Comparison of ENCODE assay signal across 18 cellular contexts in genomic region chr7:98621573-98622482, GRCh38. TPM values are rescaled to one million over a fixed set of nuclear protein-coding genes. Genes with fewer than 3 reads are reported as not detected.
DNase-seq lines count a peak whose midpoint lies in the region; TF ChIP-seq lines count a peak whose summit lies in the region.
"Had no signal": no experiment of that assay in that cellular context is flagged by ENCODE, and none has a peak within 500 bp of the region (broad histone marks: within the 10 kb centered on the region; RNA-seq: fewer than 3 reads in every experiment).

No MANE protein-coding gene starts in this region.

- H3K4me3 Mint-ChIP-seq in brain: peak overlapping the region in 3 of 5 experiments; percentile 0 to 50 (median 30)
- H3K4me3 Mint-ChIP-seq: IgD-negative memory B cell had no signal

- no peak for TF ChIP-seq CTCF in brain (conservative IDR thresholded peaks at IDR 0.05)
- no peak for TF ChIP-seq CTCF in brain microvascular endothelial cell (IDR thresholded peaks at IDR 0.05; ENCODE audit: low read depth, low read length, missing control alignments)

- in situ Hi-C loops in brain microvascular endothelial cell (cut with HindIII; ENCODE audit: low pct_ligation_motif_present, low sequenced_read_pairs): no loop called here

- H4K20me1 ChIP-seq in BLaER1: no peaks in the 10 kb centered on the region

- H3K4me1 Mint-ChIP-seq in brain: peaks cover 52% of the 10 kb centered on the region
- H3K4me1 Mint-ChIP-seq: IgD-negative memory B cell had no signal

- H3K27me3 Mint-ChIP-seq in brain: peaks cover 65% of the 10 kb centered on the region

- H3K36me3 ChIP-seq in BLaER1 (no peaks in the 10 kb centered on the region), brain microvascular endothelial cell (replicated peaks) (no peaks in the 10 kb centered on the region)

- H3K4me3 ChIP-seq in BLaER1 (no peak overlapping the region), brain microvascular endothelial cell (ENCODE audit: low read depth, low read length) (no peak overlapping the region)

- peaks cover 14% of the 10 kb centered on the region for H3K9me3 ChIP-seq in BLaER1

- peaks cover 0 to 6% (median 0%) of the 10 kb centered on the region in 5 experiments for H3K9me3 Mint-ChIP-seq in brain
- H3K9me3 Mint-ChIP-seq: IgD-negative memory B cell had no signal

- peak overlapping the region; percentile 19; the same call in 1 of the 2 replicates for H3K4me2 ChIP-seq in BLaER1

- peaks cover 27% of the 10 kb centered on the region for H3K36me3 Mint-ChIP-seq in brain
- H3K36me3 Mint-ChIP-seq: IgD-negative memory B cell had no signal

- H3K4me1 ChIP-seq in BLaER1: peaks cover 38% of the 10 kb centered on the region

- H3K27me3 ChIP-seq in BLaER1 (no peaks in the 10 kb centered on the region), brain microvascular endothelial cell (replicated peaks) (peaks cover 22% of the 10 kb centered on the region)

- peak; percentile 30 for DNase-seq in LHCN-M2 (ENCODE audit: low read depth)
- peak; percentile 71 for DNase-seq in retina
- DNase-seq in NCI-H1105 treated with DMSO at 0.1 percent for 48 hours (lab: John Stamatoyannopoulos, UW): no peak
- DNase-seq in stimulated activated CD4-positive, alpha-beta T cell treated with anti-CD3 and anti-CD28 coated beads, Interleukin-2, amount 100 ng/mL, for 24 hours: no peak
- DNase-seq in brain microvascular endothelial cell: no peak
- DNase-seq: DMS 273 treated with DMSO at 0.1 percent for 48 hours, DND-41, H7, Karpas-422, MM.1S, NCI-H1092, NCI-H187, NCI-H2107, NCI-H510A had no signal

- peak overlapping the region in 1 of 5 experiments; percentile 27 for H3K27ac Mint-ChIP-seq in brain
- H3K27ac Mint-ChIP-seq: IgD-negative memory B cell had no signal

- no peak overlapping the region for H3K27ac ChIP-seq in BLaER1
- no peak overlapping the region for H3K27ac ChIP-seq in brain microvascular endothelial cell

- 0 out of 2 replicates have a peak overlapping the region, but pooled peaks have one; percentile 10 for H3K9ac ChIP-seq in BLaER1

RNA-seq across cellular contexts. Expression of gene NPTX2, which starts 4.7 kb away (rescaled TPM):
- 3,060 and 3,846 TPM in 2 replicates for total RNA-seq in LHCN-M2 (2014; rRNA removed)
- polyA plus RNA-seq in LHCN-M2 (2012): 307 TPM
- polyA plus RNA-seq in brain (ENCODE audit: insufficient read depth, low read depth, low replicate concordance): 90.5 TPM
- total RNA-seq: OCI-LY7 had no signal
- polyA plus RNA-seq: IgD-negative memory B cell had no signal

Comparison
In these comparisons a context has a peak if more than half of its experiments do, and no peak if none do; other contexts are left out.
1. DNase-seq: peak in LHCN-M2 (single experiment) and retina (single experiment); none in NCI-H1105 treated with DMSO at 0.1 percent for 48 hours (single experiment), stimulated activated CD4-positive, alpha-beta T cell treated with anti-CD3 and anti-CD28 coated beads, Interleukin-2, amount 100 ng/mL, for 24 hours (0 of 2) and brain microvascular endothelial cell (single experiment).